Comparison of ENCODE assay signal across 19 cellular contexts in genomic region chr14:37753459-37753858, GRCh38.
"Had no signal": no experiment of that assay in that cellular context is flagged by ENCODE, and none has a peak within 500 bp of the region (broad histone marks: within the 10 kb centered on the region; RNA-seq: fewer than 3 reads in every experiment).

No MANE protein-coding gene starts in this region.

- DNase-seq: natural killer cell; occipital lobe; ovary; psoas muscle; right cardiac atrium; right lobe of liver; sigmoid colon; small intestine; stimulated activated CD4-positive, alpha-beta T cell treated with anti-CD3 and anti-CD28 coated beads, Interleukin-15, amount 100 ng/mL, for 24 hours; stimulated activated CD4-positive, alpha-beta T cell treated with anti-CD3 and anti-CD28 coated beads, Interleukin-2, amount 100 ng/mL, for 24 hours; stimulated activated CD4-positive, alpha-beta T cell treated with anti-CD3 and anti-CD28 coated beads, Interleukin-2, amount 100 ng/mL, for 48 hours; stimulated activated CD4-positive, alpha-beta T cell treated with anti-CD3 and anti-CD28 coated beads, Interleukin-4, amount 100 ng/mL, for 24 hours; stimulated activated naive B cell treated with anti-CD40 and anti-IgM and Interleukin-4, amounts not matched to agents 10 μg/mL and 1 μg/mL and 100 μg/mL, for 72 hours; stimulated activated naive CD4-positive, alpha-beta T cell treated with Interleukin-2 at 50 U/mL for 16 hours; stomach; thyroid gland; trophoblast cell; upper lobe of left lung had no signal

- ATAC-seq: natural killer cell; psoas muscle; right cardiac atrium; right lobe of liver; stimulated activated effector memory CD8-positive, alpha-beta T cell treated with anti-CD3 and anti-CD28 coated beads, Interleukin-12 subunit alpha, Interleukin-12 subunit beta, amount 100 ng/mL, for 72 hours; stimulated activated naive B cell treated with anti-CD40 and anti-IgM and Interleukin-4, amounts not matched to agents 10 μg/mL and 1 μg/mL and 100 μg/mL, for 72 hours had no signal
